In genomic region chr14:101584049-101584859, GRCh38 we compare ENCODE assay signal across 12 cellular contexts. TPM values are rescaled to one million over a fixed set of nuclear protein-coding genes. Genes with fewer than 3 reads are reported as not detected.
A peak's percentile ranks its signal among the peaks of the same experiment; 100 is the strongest.
DNase-seq lines count a peak whose midpoint lies in the region; ATAC-seq and TF ChIP-seq lines count a peak whose summit lies in the region.
"Had no signal": no experiment of that assay in that cellular context is flagged by ENCODE, and none has a peak within 500 bp of the region (broad histone marks: within the 10 kb centered on the region; RNA-seq: fewer than 3 reads in every experiment).

No MANE protein-coding gene starts in this region.

- no peaks in the 10 kb centered on the region for H3K27me3 ChIP-seq in uterus

- CTCF ChIA-PET in WTC11 (lab: Charles Lee), result interaction anchor here (0.6 to 1.2 kb wide), 3 partner anchors 51 to 144 kb away, joined by 3 read pairs; no protein-coding TSS in a partner anchor

- H3K27ac ChIP-seq in uterus, result peak overlapping the region in 1 of 2 donors; percentile 57

- TF ChIP-seq CTCF in WTC11 (IDR thresholded peaks at IDR 0.05) (no peak), uterus (IDR thresholded peaks at IDR 0.05) (no peak)

- DNase-seq in stimulated activated CD4-positive, alpha-beta T cell treated with anti-CD3 and anti-CD28 coated beads, Interleukin-1b, Interleukin-23, amount 100 ng/mL, for 48 hours, result peak; percentile 12
- no peak for DNase-seq in stimulated activated CD4-positive, alpha-beta T cell treated with anti-CD3 and anti-CD28 coated beads, Interleukin-15, amount 100 ng/mL, for 24 hours
- DNase-seq in WTC11 (ENCODE audit: low spot score) (no peak), hepatic stellate cell (ENCODE audit: low spot score) (peak; percentile 42), uterus (peak; percentile 59 to 76), SKM-1 treated with dmso at 0.1 percent for 144 hours (lab: John Stamatoyannopoulos, UW; ENCODE audit: unreplicated experiment) (no peak), RPMI8226 (no peak)
- no peak for DNase-seq in activated naive CD8-positive, alpha-beta T cell treated with anti-CD3 and anti-CD28 coated beads for 36 hours
- DNase-seq: NCI-H2227 treated with DMSO at 0.1 percent for 48 hours; stimulated activated naive CD4-positive, alpha-beta T cell treated with Interleukin-2 at 50 U/mL for 16 hours had no signal

- TF ChIP-seq POLR2A in uterus (IDR thresholded peaks at IDR 0.05), result no peak

- H3K4me3 ChIP-seq in uterus, result peak overlapping the region in 1 of 2 donors; percentile 18

- H3K4me3 Mint-ChIP-seq in WTC11, result no peak overlapping the region
- H3K4me3 Mint-ChIP-seq in activated naive CD8-positive, alpha-beta T cell treated with anti-CD3 and anti-CD28 coated beads for 36 hours, result no peak overlapping the region

- intact Hi-C loops in uterus (cut with DNase I; ENCODE audit: low total_unique reads), result no loop called here

- peaks cover 4% of the 10 kb centered on the region; the same call in 1 of the 2 replicates for H3K27me3 Mint-ChIP-seq in WTC11 (ENCODE audit: low read depth)
- H3K27me3 Mint-ChIP-seq in activated naive CD8-positive, alpha-beta T cell treated with anti-CD3 and anti-CD28 coated beads for 36 hours, result no peaks in the 10 kb centered on the region

- H3K36me3 ChIP-seq in uterus, result no peaks in the 10 kb centered on the region

- POLR2A ChIA-PET in WTC11 (lab: Charles Lee), result no interaction called here

- H3K9me3 ChIP-seq in uterus, result no peaks in the 10 kb centered on the region

- H3K4me1 Mint-ChIP-seq in WTC11, result no peaks in the 10 kb centered on the region
- no peaks in the 10 kb centered on the region for H3K4me1 Mint-ChIP-seq in activated naive CD8-positive, alpha-beta T cell treated with anti-CD3 and anti-CD28 coated beads for 36 hours

- no peaks in the 10 kb centered on the region for H3K36me3 Mint-ChIP-seq in WTC11
- no peaks in the 10 kb centered on the region for H3K36me3 Mint-ChIP-seq in activated naive CD8-positive, alpha-beta T cell treated with anti-CD3 and anti-CD28 coated beads for 36 hours

- peak; percentile 46 for ATAC-seq in WTC11

- H3K9me3 Mint-ChIP-seq in WTC11, result no peaks in the 10 kb centered on the region
- H3K9me3 Mint-ChIP-seq in activated naive CD8-positive, alpha-beta T cell treated with anti-CD3 and anti-CD28 coated beads for 36 hours, result no peaks in the 10 kb centered on the region
- H3K9me3 Mint-ChIP-seq: activated T-helper 2 cell treated with anti-CD3 and anti-CD28 coated beads, Interferon-gamma antibody, Interleukin-2, Interleukin-4, amounts not matched to agents 10 μg/mL and 5 μg/mL and 100 μg/mL, durations not matched to agents 14 hours and 24 hours and 36 hours had no signal

- no peak overlapping the region for H3K27ac Mint-ChIP-seq in WTC11
- no peak overlapping the region for H3K27ac Mint-ChIP-seq in activated naive CD8-positive, alpha-beta T cell treated with anti-CD3 and anti-CD28 coated beads for 36 hours
- H3K27ac Mint-ChIP-seq: activated T-helper 2 cell treated with anti-CD3 and anti-CD28 coated beads, Interferon-gamma antibody, Interleukin-2, Interleukin-4, amounts not matched to agents 10 μg/mL and 5 μg/mL and 100 μg/mL, durations not matched to agents 14 hours and 24 hours and 36 hours had no signal

- H3K4me1 ChIP-seq in uterus, result no peaks in the 10 kb centered on the region

TF ChIP-seq in WTC11, 78 proteins besides CTCF, POLR2A, EP300 and RAD21 (continues in another document):
- TF ChIP-seq USF1 (CRISPR knock-in tag; IDR thresholded peaks at IDR 0.05) (0 out of 2 replicates have a peak, but pooled peaks have one; percentile 24), GRHL2 (CRISPR knock-in tag; IDR thresholded peaks at IDR 0.05; ENCODE audit: insufficient replicate concordance, severe bottlenecking) (no peak), HMGA2 (CRISPR knock-in tag; IDR thresholded peaks at IDR 0.05) (no peak), ATF1 (CRISPR knock-in tag; IDR thresholded peaks at IDR 0.05) (no peak), ZBTB43 (CRISPR knock-in tag; IDR thresholded peaks at IDR 0.05) (no peak), IRF2 (CRISPR knock-in tag; IDR thresholded peaks at IDR 0.05; ENCODE audit: borderline replicate concordance, low read depth) (no peak), NFATC4 (CRISPR knock-in tag; IDR thresholded peaks at IDR 0.05) (no peak), EMX1 (CRISPR knock-in tag; IDR thresholded peaks at IDR 0.05) (no peak), ZBTB21 (CRISPR knock-in tag; IDR thresholded peaks at IDR 0.05; ENCODE audit: borderline replicate concordance) (no peak), AFF4 (CRISPR knock-in tag; IDR thresholded peaks at IDR 0.05; ENCODE audit: borderline replicate concordance) (no peak), USF2 (CRISPR knock-in tag; IDR thresholded peaks at IDR 0.05) (peak; percentile 68), ZNF219 (CRISPR knock-in tag; IDR thresholded peaks at IDR 0.05; ENCODE audit: borderline replicate concordance) (no peak), ETV6 (CRISPR knock-in tag; IDR thresholded peaks at IDR 0.05) (no peak), E2F5 (CRISPR knock-in tag; IDR thresholded peaks at IDR 0.05) (no peak)

RNA-seq across cellular contexts. Expression of gene DIO3, which starts 23.0 kb away (rescaled TPM):
- 0.52 to 0.80 TPM (median 0.64 TPM) in 3 replicates for total RNA-seq in WTC11 (2021)
- 1 to 10 TPM in 3 of 4 donors, under 1 TPM in 1; 0.26 to 9.0 (median 5.5) TPM for total RNA-seq in uterus
- not detected for total RNA-seq in activated naive CD8-positive, alpha-beta T cell treated with anti-CD3 and anti-CD28 coated beads for 36 hours
- total RNA-seq: activated T-helper 2 cell treated with anti-CD3 and anti-CD28 coated beads, Interferon-gamma antibody, Interleukin-2, Interleukin-4, amounts not matched to agents 10 μg/mL and 5 μg/mL and 100 μg/mL, durations not matched to agents 14 hours and 24 hours and 36 hours; T-helper 2 cell treated with Interferon-gamma antibody and Interleukin-4, amounts not matched to agents 100 ng/mL and 5 ng/mL, for 36 hours had no signal

Comparison
In these comparisons a context has a peak if more than half of its experiments do, and no peak if none do; other contexts are left out.
1. DNase-seq: peak in stimulated activated CD4-positive, alpha-beta T cell treated with anti-CD3 and anti-CD28 coated beads, Interleukin-1b, Interleukin-23, amount 100 ng/mL, for 48 hours (single experiment), hepatic stellate cell (single experiment) and uterus (2 of 2); none in stimulated activated CD4-positive, alpha-beta T cell treated with anti-CD3 and anti-CD28 coated beads, Interleukin-15, amount 100 ng/mL, for 24 hours (single experiment), WTC11 (single experiment), activated naive CD8-positive, alpha-beta T cell treated with anti-CD3 and anti-CD28 coated beads for 36 hours (single experiment), SKM-1 treated with dmso at 0.1 percent for 144 hours (single experiment) and RPMI8226 (single experiment).